Comparison of ENCODE assay signal across 19 cellular contexts in the genomic region with DNA sequence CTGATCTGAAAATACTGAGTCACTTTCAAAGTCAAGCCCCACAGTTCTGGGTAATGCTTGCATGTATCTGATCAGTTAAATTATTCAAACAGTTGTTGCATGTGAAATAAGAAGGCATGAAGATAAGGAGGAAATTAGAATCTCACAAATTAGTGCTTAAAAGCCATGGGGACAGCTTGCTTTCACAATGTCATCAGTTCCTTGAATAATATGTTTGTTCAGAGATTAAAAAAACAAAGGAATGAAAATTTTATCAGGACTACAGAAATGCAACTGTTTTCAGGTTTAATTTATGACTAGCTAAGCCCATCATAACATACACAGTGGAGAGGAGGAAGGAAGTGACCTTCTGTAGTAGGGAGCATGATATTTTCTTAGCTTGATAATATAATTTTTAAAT.
A peak's percentile ranks its signal among the peaks of the same experiment; 100 is the strongest.
DNase-seq lines count a peak whose midpoint lies in the region; FAIRE-seq and TF ChIP-seq lines count a peak whose summit lies in the region.
"Had no signal": no experiment of that assay in that cellular context is flagged by ENCODE, and none has a peak within 500 bp of the region (broad histone marks: within the 10 kb centered on the region; RNA-seq: fewer than 3 reads in every experiment).

No MANE protein-coding gene starts in this region.

- DNase-seq in NCI-H1436 (lab: John Stamatoyannopoulos, UW) (peak; percentile 19), NCI-H1436 treated with DMSO at 0.1 percent for 48 hours (lab: John Stamatoyannopoulos, UW) (no peak), NCI-H526 (lab: John Stamatoyannopoulos, UW) (peak; percentile 53 to 71), NCI-H2196 treated with DMSO at 0.1 percent for 48 hours (lab: John Stamatoyannopoulos, UW; ENCODE audit: unreplicated experiment) (no peak), tibial nerve (ENCODE audit: low spot score in 2 of 2) (no peak)
- no peak for DNase-seq in activated CD4-positive, alpha-beta memory T cell treated with anti-CD3 and anti-CD28 coated beads, Interleukin-2, amount 10 ng/mL, durations not matched to agents 7 days and 5 days
- DNase-seq: 8988T; Calu3; CD4-positive, alpha-beta memory T cell; HCEC 1CT; HFFc6 had no signal

- H3K4me3 Mint-ChIP-seq in activated CD4-positive, alpha-beta memory T cell treated with anti-CD3 and anti-CD28 coated beads, Interleukin-2, amount 10 ng/mL, durations not matched to agents 7 days and 5 days, result no peak overlapping the region
- H3K4me3 Mint-ChIP-seq: CD14-positive monocyte; CD4-positive, alpha-beta memory T cell; GM23338; HFFc6 had no signal

- no peak overlapping the region for H3K27ac ChIP-seq in tibial nerve
- H3K27ac ChIP-seq: BLaER1, HL-60 had no signal

- no peak for TF ChIP-seq POLR2A in tibial nerve (IDR thresholded peaks at IDR 0.05)

- no peaks in the 10 kb centered on the region for H3K9me3 Mint-ChIP-seq in activated CD4-positive, alpha-beta memory T cell treated with anti-CD3 and anti-CD28 coated beads, Interleukin-2, amount 10 ng/mL, durations not matched to agents 7 days and 5 days
- H3K9me3 Mint-ChIP-seq: GM23338 had no signal

- no peak for TF ChIP-seq EP300 in tibial nerve (IDR thresholded peaks at IDR 0.05)

- no peaks in the 10 kb centered on the region for H3K4me1 Mint-ChIP-seq in activated CD4-positive, alpha-beta memory T cell treated with anti-CD3 and anti-CD28 coated beads, Interleukin-2, amount 10 ng/mL, durations not matched to agents 7 days and 5 days
- H3K4me1 Mint-ChIP-seq: CD14-positive monocyte; CD4-positive, alpha-beta memory T cell; GM23338 had no signal

- H3K36me3 Mint-ChIP-seq in activated CD4-positive, alpha-beta memory T cell treated with anti-CD3 and anti-CD28 coated beads, Interleukin-2, amount 10 ng/mL, durations not matched to agents 7 days and 5 days (ENCODE audit: low read depth), result no peaks in the 10 kb centered on the region
- H3K36me3 Mint-ChIP-seq: CD14-positive monocyte; CD4-positive, alpha-beta memory T cell had no signal

- peak; percentile 88 for FAIRE-seq in islet of Langerhans (lab: Jason Lieb, UNC)
- FAIRE-seq: G401.6, GM12891, H54 had no signal

- POLR2A ChIA-PET in activated CD4-positive, alpha-beta memory T cell treated with anti-CD3 and anti-CD28 coated beads, Interleukin-2, amount 10 ng/mL, durations not matched to agents 7 days and 5 days (lab: Charles Lee), result no interaction called here

- CTCF ChIA-PET in activated CD4-positive, alpha-beta memory T cell treated with anti-CD3 and anti-CD28 coated beads, Interleukin-2, amount 10 ng/mL, durations not matched to agents 7 days and 5 days (lab: Charles Lee), result no interaction called here

- H3K36me3 ChIP-seq in tibial nerve, result no peaks in the 10 kb centered on the region
- H3K36me3 ChIP-seq: BLaER1 had no signal

- no peak for TF ChIP-seq CTCF in tibial nerve (IDR thresholded peaks at IDR 0.05)

- H3K27me3 Mint-ChIP-seq in activated CD4-positive, alpha-beta memory T cell treated with anti-CD3 and anti-CD28 coated beads, Interleukin-2, amount 10 ng/mL, durations not matched to agents 7 days and 5 days, result no peaks in the 10 kb centered on the region
- H3K27me3 Mint-ChIP-seq: CD4-positive, alpha-beta memory T cell had no signal

- H3K4me1 ChIP-seq in tibial nerve, result no peaks in the 10 kb centered on the region
- H3K4me1 ChIP-seq: BLaER1 had no signal

- H3K27ac Mint-ChIP-seq in activated CD4-positive, alpha-beta memory T cell treated with anti-CD3 and anti-CD28 coated beads, Interleukin-2, amount 10 ng/mL, durations not matched to agents 7 days and 5 days, result no peak overlapping the region
- H3K27ac Mint-ChIP-seq: CD14-positive monocyte; CD4-positive, alpha-beta memory T cell; GM23338; HFFc6 had no signal

- H3K9me3 ChIP-seq in tibial nerve, result no peaks in the 10 kb centered on the region
- H3K9me3 ChIP-seq: BLaER1 had no signal

- no peak overlapping the region for H3K4me3 ChIP-seq in tibial nerve
- H3K4me3 ChIP-seq: BLaER1, GM23338 had no signal

- no peaks in the 10 kb centered on the region for H3K27me3 ChIP-seq in tibial nerve
- H3K27me3 ChIP-seq: BLaER1 had no signal

Comparison
In these comparisons a context has a peak if more than half of its experiments do, and no peak if none do; other contexts are left out.
1. DNase-seq: peak in NCI-H1436 (single experiment) and NCI-H526 (2 of 2); none in NCI-H1436 treated with DMSO at 0.1 percent for 48 hours (single experiment), activated CD4-positive, alpha-beta memory T cell treated with anti-CD3 and anti-CD28 coated beads, Interleukin-2, amount 10 ng/mL, durations not matched to agents 7 days and 5 days (single experiment), NCI-H2196 treated with DMSO at 0.1 percent for 48 hours (single experiment) and tibial nerve (0 of 2).